Comparison of ENCODE assay signal across 22 cellular contexts in genomic region chr21:34009193-34009592, GRCh38.
DNase-seq lines count a peak whose midpoint lies in the region; ATAC-seq lines count a peak whose summit lies in the region.
"Had no signal": no experiment of that assay in that cellular context is flagged by ENCODE, and none has a peak within 500 bp of the region (broad histone marks: within the 10 kb centered on the region; RNA-seq: fewer than 3 reads in every experiment).

No MANE protein-coding gene starts in this region.

- POLR2A ChIA-PET in activated naive CD8-positive, alpha-beta T cell treated with anti-CD3 and anti-CD28 coated beads, Interleukin-2, amount 10 ng/mL, durations not matched to agents 7 days and 5 days (lab: Charles Lee) = interaction anchor here (1.3 kb wide), 1 partner anchor 60 kb away, joined by 3 read pairs; no protein-coding TSS in a partner anchor

- H3K27me3 Mint-ChIP-seq in activated naive CD8-positive, alpha-beta T cell treated with anti-CD3 and anti-CD28 coated beads, Interleukin-2, amount 10 ng/mL, durations not matched to agents 7 days and 5 days = peaks cover 1% of the 10 kb centered on the region
- no peaks in the 10 kb centered on the region for H3K27me3 Mint-ChIP-seq in activated naive CD8-positive, alpha-beta T cell treated with anti-CD3 and anti-CD28 coated beads for 36 hours
- no peaks in the 10 kb centered on the region for H3K27me3 Mint-ChIP-seq in T-helper 2 cell treated with Interferon-gamma antibody and Interleukin-4, amounts not matched to agents 5 μg/mL and 100 μg/mL, for 36 hours (ENCODE audit: low read depth)
- no peaks in the 10 kb centered on the region for H3K27me3 Mint-ChIP-seq in activated T-helper 2 cell treated with anti-CD3 and anti-CD28 coated beads, Interferon-gamma antibody, Interleukin-2, Interleukin-4, amounts not matched to agents 10 μg/mL and 5 μg/mL and 100 μg/mL, durations not matched to agents 14 hours and 24 hours and 36 hours (ENCODE audit: low read depth)
- H3K27me3 Mint-ChIP-seq in stimulated activated naive CD8-positive, alpha-beta T cell treated with anti-CD3 and anti-CD28 coated beads, Interleukin-15, amount 100 ng/mL, for 72 hours = no peaks in the 10 kb centered on the region
- H3K27me3 Mint-ChIP-seq: dendritic cell treated with granulocyte-macrophage colony-stimulating factor and Interleukin-4, amounts not matched to agents 40 ng/mL and 50 ng/mL, for 4 days; memory B cell; T-helper 17 cell had no signal

- H3K9me3 Mint-ChIP-seq in activated naive CD8-positive, alpha-beta T cell treated with anti-CD3 and anti-CD28 coated beads, Interleukin-2, amount 10 ng/mL, durations not matched to agents 7 days and 5 days = peaks cover 32% of the 10 kb centered on the region
- peaks cover 29% of the 10 kb centered on the region for H3K9me3 Mint-ChIP-seq in activated naive CD8-positive, alpha-beta T cell treated with anti-CD3 and anti-CD28 coated beads for 36 hours
- H3K9me3 Mint-ChIP-seq in T-helper 2 cell treated with Interferon-gamma antibody and Interleukin-4, amounts not matched to agents 5 μg/mL and 100 μg/mL, for 36 hours = peaks cover 38% of the 10 kb centered on the region
- H3K9me3 Mint-ChIP-seq in activated T-helper 2 cell treated with anti-CD3 and anti-CD28 coated beads, Interferon-gamma antibody, Interleukin-2, Interleukin-4, amounts not matched to agents 10 μg/mL and 5 μg/mL and 100 μg/mL, durations not matched to agents 14 hours and 24 hours and 36 hours = peaks cover 56% of the 10 kb centered on the region
- peaks cover 5 to 37% of the 10 kb centered on the region in 2 donors for H3K9me3 Mint-ChIP-seq in stimulated activated naive CD8-positive, alpha-beta T cell treated with anti-CD3 and anti-CD28 coated beads, Interleukin-15, amount 100 ng/mL, for 72 hours

- ATAC-seq in activated naive CD8-positive, alpha-beta T cell treated with anti-CD3 and anti-CD28 coated beads, Interleukin-2, amount 10 ng/mL, durations not matched to agents 7 days and 5 days (ENCODE audit: low read depth) = no peak
- peak; percentile 40 for ATAC-seq in stimulated activated naive CD8-positive, alpha-beta T cell treated with anti-CD3 and anti-CD28 coated beads, Interleukin-15, amount 100 ng/mL, for 72 hours
- no peak for ATAC-seq in HG03159 (IDR thresholded peaks at IDR 0.05; ENCODE audit: unreplicated experiment)
- ATAC-seq: body of pancreas, left lobe of liver, right cardiac atrium, T-helper 17 cell had no signal

- H3K36me3 Mint-ChIP-seq in activated naive CD8-positive, alpha-beta T cell treated with anti-CD3 and anti-CD28 coated beads, Interleukin-2, amount 10 ng/mL, durations not matched to agents 7 days and 5 days = peaks cover 20% of the 10 kb centered on the region
- peaks cover 10% of the 10 kb centered on the region for H3K36me3 Mint-ChIP-seq in activated naive CD8-positive, alpha-beta T cell treated with anti-CD3 and anti-CD28 coated beads for 36 hours
- H3K36me3 Mint-ChIP-seq in T-helper 2 cell treated with Interferon-gamma antibody and Interleukin-4, amounts not matched to agents 5 μg/mL and 100 μg/mL, for 36 hours (ENCODE audit: low read depth) = peaks cover 20% of the 10 kb centered on the region
- peaks cover 41% of the 10 kb centered on the region for H3K36me3 Mint-ChIP-seq in activated T-helper 2 cell treated with anti-CD3 and anti-CD28 coated beads, Interferon-gamma antibody, Interleukin-2, Interleukin-4, amounts not matched to agents 10 μg/mL and 5 μg/mL and 100 μg/mL, durations not matched to agents 14 hours and 24 hours and 36 hours (ENCODE audit: low read depth)

- H3K4me1 Mint-ChIP-seq in activated naive CD8-positive, alpha-beta T cell treated with anti-CD3 and anti-CD28 coated beads, Interleukin-2, amount 10 ng/mL, durations not matched to agents 7 days and 5 days = peaks cover 6% of the 10 kb centered on the region
- peaks cover 6% of the 10 kb centered on the region for H3K4me1 Mint-ChIP-seq in activated naive CD8-positive, alpha-beta T cell treated with anti-CD3 and anti-CD28 coated beads for 36 hours
- H3K4me1 Mint-ChIP-seq in T-helper 2 cell treated with Interferon-gamma antibody and Interleukin-4, amounts not matched to agents 5 μg/mL and 100 μg/mL, for 36 hours (ENCODE audit: low read depth) = peaks cover 16% of the 10 kb centered on the region
- H3K4me1 Mint-ChIP-seq in activated T-helper 2 cell treated with anti-CD3 and anti-CD28 coated beads, Interferon-gamma antibody, Interleukin-2, Interleukin-4, amounts not matched to agents 10 μg/mL and 5 μg/mL and 100 μg/mL, durations not matched to agents 14 hours and 24 hours and 36 hours (ENCODE audit: low read depth) = peaks cover 18% of the 10 kb centered on the region
- peaks cover 15% of the 10 kb centered on the region for H3K4me1 Mint-ChIP-seq in stimulated activated naive CD8-positive, alpha-beta T cell treated with anti-CD3 and anti-CD28 coated beads, Interleukin-15, amount 100 ng/mL, for 72 hours
- H3K4me1 Mint-ChIP-seq: memory B cell, neural crest cell had no signal

- H3K4me3 Mint-ChIP-seq in activated naive CD8-positive, alpha-beta T cell treated with anti-CD3 and anti-CD28 coated beads, Interleukin-2, amount 10 ng/mL, durations not matched to agents 7 days and 5 days = no peak overlapping the region
- no peak overlapping the region for H3K4me3 Mint-ChIP-seq in activated naive CD8-positive, alpha-beta T cell treated with anti-CD3 and anti-CD28 coated beads for 36 hours
- no peak overlapping the region for H3K4me3 Mint-ChIP-seq in T-helper 2 cell treated with Interferon-gamma antibody and Interleukin-4, amounts not matched to agents 5 μg/mL and 100 μg/mL, for 36 hours
- H3K4me3 Mint-ChIP-seq in activated T-helper 2 cell treated with anti-CD3 and anti-CD28 coated beads, Interferon-gamma antibody, Interleukin-2, Interleukin-4, amounts not matched to agents 10 μg/mL and 5 μg/mL and 100 μg/mL, durations not matched to agents 14 hours and 24 hours and 36 hours (ENCODE audit: low read depth) = no peak overlapping the region
- H3K4me3 Mint-ChIP-seq in stimulated activated naive CD8-positive, alpha-beta T cell treated with anti-CD3 and anti-CD28 coated beads, Interleukin-15, amount 100 ng/mL, for 72 hours = no peak overlapping the region
- H3K4me3 Mint-ChIP-seq: dendritic cell treated with granulocyte-macrophage colony-stimulating factor and Interleukin-4, amounts not matched to agents 40 ng/mL and 50 ng/mL, for 4 days; endodermal cell; memory B cell; neural crest cell; T-helper 17 cell had no signal

- intact Hi-C loops in activated T-helper 2 cell treated with anti-CD3 and anti-CD28 coated beads, Interferon-gamma antibody, Interleukin-2, Interleukin-4, amounts not matched to agents 10 μg/mL and 5 μg/mL and 100 μg/mL, durations not matched to agents 14 hours and 24 hours and 36 hours (cut with micrococcal nuclease) = no loop called here

- peak overlapping the region; percentile 13 for H3K27ac Mint-ChIP-seq in activated naive CD8-positive, alpha-beta T cell treated with anti-CD3 and anti-CD28 coated beads, Interleukin-2, amount 10 ng/mL, durations not matched to agents 7 days and 5 days
- no peak overlapping the region for H3K27ac Mint-ChIP-seq in activated naive CD8-positive, alpha-beta T cell treated with anti-CD3 and anti-CD28 coated beads for 36 hours
- H3K27ac Mint-ChIP-seq in T-helper 2 cell treated with Interferon-gamma antibody and Interleukin-4, amounts not matched to agents 5 μg/mL and 100 μg/mL, for 36 hours = peak overlapping the region; percentile 47
- H3K27ac Mint-ChIP-seq in activated T-helper 2 cell treated with anti-CD3 and anti-CD28 coated beads, Interferon-gamma antibody, Interleukin-2, Interleukin-4, amounts not matched to agents 10 μg/mL and 5 μg/mL and 100 μg/mL, durations not matched to agents 14 hours and 24 hours and 36 hours = peak overlapping the region; percentile 47
- no peak overlapping the region for H3K27ac Mint-ChIP-seq in stimulated activated naive CD8-positive, alpha-beta T cell treated with anti-CD3 and anti-CD28 coated beads, Interleukin-15, amount 100 ng/mL, for 72 hours
- H3K27ac Mint-ChIP-seq: dendritic cell treated with granulocyte-macrophage colony-stimulating factor and Interleukin-4, amounts not matched to agents 40 ng/mL and 50 ng/mL, for 4 days; endodermal cell; memory B cell; T-helper 17 cell had no signal

- DNase-seq in activated naive CD8-positive, alpha-beta T cell treated with anti-CD3 and anti-CD28 coated beads, Interleukin-2, amount 10 ng/mL, durations not matched to agents 7 days and 5 days = no peak
- DNase-seq in activated naive CD8-positive, alpha-beta T cell treated with anti-CD3 and anti-CD28 coated beads for 36 hours = no peak
- DNase-seq in T-helper 2 cell treated with Interferon-gamma antibody and Interleukin-4, amounts not matched to agents 5 μg/mL and 100 μg/mL, for 36 hours (ENCODE audit: low spot score) = no peak
- no peak for DNase-seq in activated T-helper 2 cell treated with anti-CD3 and anti-CD28 coated beads, Interferon-gamma antibody, Interleukin-2, Interleukin-4, amounts not matched to agents 10 μg/mL and 5 μg/mL and 100 μg/mL, durations not matched to agents 14 hours and 24 hours and 36 hours (ENCODE audit: low spot score)
- no peak for DNase-seq in stimulated activated naive CD8-positive, alpha-beta T cell treated with anti-CD3 and anti-CD28 coated beads, Interleukin-15, amount 100 ng/mL, for 72 hours
- DNase-seq in DMS153 treated with DMSO at 0.1 percent for 48 hours (lab: John Stamatoyannopoulos, UW; ENCODE audit: unreplicated experiment) = no peak
- DNase-seq: body of pancreas, KG1, MM.1S, NCI-H1105 treated with DMSO at 0.1 percent for 48 hours, NCI-H187 treated with DMSO at 0.1 percent for 48 hours, NCI-H510A treated with DMSO at 0.1 percent for 48 hours, posterior cingulate gyrus, right cardiac atrium, T-helper 17 cell, trophoblast cell had no signal

Comparison
In these comparisons a context has a peak if more than half of its experiments do, and no peak if none do; other contexts are left out.
1. H3K27ac Mint-ChIP-seq: peak in activated naive CD8-positive, alpha-beta T cell treated with anti-CD3 and anti-CD28 coated beads, Interleukin-2, amount 10 ng/mL, durations not matched to agents 7 days and 5 days (single experiment), T-helper 2 cell treated with Interferon-gamma antibody and Interleukin-4, amounts not matched to agents 5 μg/mL and 100 μg/mL, for 36 hours (single experiment) and activated T-helper 2 cell treated with anti-CD3 and anti-CD28 coated beads, Interferon-gamma antibody, Interleukin-2, Interleukin-4, amounts not matched to agents 10 μg/mL and 5 μg/mL and 100 μg/mL, durations not matched to agents 14 hours and 24 hours and 36 hours (single experiment); none in activated naive CD8-positive, alpha-beta T cell treated with anti-CD3 and anti-CD28 coated beads for 36 hours (single experiment) and stimulated activated naive CD8-positive, alpha-beta T cell treated with anti-CD3 and anti-CD28 coated beads, Interleukin-15, amount 100 ng/mL, for 72 hours (0 of 2).